ENCODE assay signal across 19 cellular contexts in the genomic region with DNA sequence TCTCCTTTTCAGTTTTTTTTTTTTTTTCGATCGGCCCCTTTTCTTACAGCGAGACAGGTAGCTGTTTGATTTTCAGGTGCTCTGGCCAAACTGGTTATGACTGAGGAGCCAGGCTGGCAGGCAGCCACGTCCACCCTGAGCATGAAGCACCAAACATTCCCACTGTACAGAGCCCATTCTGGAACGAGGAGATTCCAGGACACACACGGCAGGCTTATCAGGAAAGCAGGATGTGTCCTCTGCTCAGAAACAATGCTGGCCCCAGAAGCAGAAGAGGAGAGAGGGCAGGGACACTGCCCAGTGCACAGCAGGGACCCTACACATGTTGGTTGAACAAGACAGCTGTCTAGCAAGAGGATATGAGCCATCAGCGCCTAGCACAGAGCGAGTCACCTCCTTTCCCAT. TPM values are rescaled to one million over a fixed set of nuclear protein-coding genes. Genes with fewer than 3 reads are reported as not detected.
DNase-seq lines count a peak whose midpoint lies in the region; ATAC-seq and TF ChIP-seq lines count a peak whose summit lies in the region.
"Had no signal": no experiment of that assay in that cellular context is flagged by ENCODE, and none has a peak within 500 bp of the region (broad histone marks: within the 10 kb centered on the region; RNA-seq: fewer than 3 reads in every experiment).

No MANE protein-coding gene starts in this region.

- intact Hi-C loops in stomach (cut with DNase I; ENCODE audit: low total_unique reads) = no loop called here

- no peaks in the 10 kb centered on the region for H3K4me1 ChIP-seq in stomach

- peaks cover 3% of the 10 kb centered on the region for H3K4me1 Mint-ChIP-seq in activated CD8-positive, alpha-beta memory T cell treated with anti-CD3 and anti-CD28 coated beads, Interleukin-2, amount 10 ng/mL, durations not matched to agents 7 days and 5 days
- H3K4me1 Mint-ChIP-seq: CD8-positive, alpha-beta memory T cell; IgD-negative memory B cell; stimulated activated memory B cell treated with anti-CD40 and anti-IgM and Interleukin-4, amounts not matched to agents 10 μg/mL and 1 μg/mL and 100 μg/mL, for 72 hours had no signal

- ATAC-seq in activated CD8-positive, alpha-beta memory T cell treated with anti-CD3 and anti-CD28 coated beads, Interleukin-2, amount 10 ng/mL, durations not matched to agents 7 days and 5 days = no peak
- ATAC-seq in activated naive CD4-positive, alpha-beta T cell treated with anti-CD3 and anti-CD28 coated beads, Interleukin-2, amount 50 U/mL, for 72 hours = no peak
- ATAC-seq: effector memory CD8-positive, alpha-beta T cell had no signal

- H3K9me3 Mint-ChIP-seq in activated CD8-positive, alpha-beta memory T cell treated with anti-CD3 and anti-CD28 coated beads, Interleukin-2, amount 10 ng/mL, durations not matched to agents 7 days and 5 days (ENCODE audit: low read depth) = no peaks in the 10 kb centered on the region
- no peaks in the 10 kb centered on the region for H3K9me3 Mint-ChIP-seq in activated naive CD4-positive, alpha-beta T cell treated with anti-CD3 and anti-CD28 coated beads, Interleukin-2, amount 50 U/mL, for 72 hours
- H3K9me3 Mint-ChIP-seq: effector memory CD8-positive, alpha-beta T cell; stimulated activated memory B cell treated with anti-CD40 and anti-IgM and Interleukin-4, amounts not matched to agents 10 μg/mL and 1 μg/mL and 100 μg/mL, for 72 hours; T-cell had no signal

- 38 to 46% (median 39%) methylated on average over 8 of the region's 8 CpGs for WGBS in stomach, 5 donors

- no peak for TF ChIP-seq EP300 in stomach (IDR thresholded peaks at IDR 0.05)

- CTCF ChIA-PET in activated CD8-positive, alpha-beta memory T cell treated with anti-CD3 and anti-CD28 coated beads, Interleukin-2, amount 10 ng/mL, durations not matched to agents 7 days and 5 days (lab: Charles Lee) = no interaction called here

- no peaks in the 10 kb centered on the region for H3K36me3 ChIP-seq in stomach

- H3K27ac ChIP-seq in stomach = no peak overlapping the region

- H3K27me3 ChIP-seq in stomach = peaks cover 0 to 33% (median 9%) of the 10 kb centered on the region in 3 donors

- H3K4me3 Mint-ChIP-seq in activated CD8-positive, alpha-beta memory T cell treated with anti-CD3 and anti-CD28 coated beads, Interleukin-2, amount 10 ng/mL, durations not matched to agents 7 days and 5 days = no peak overlapping the region
- H3K4me3 Mint-ChIP-seq: activated naive CD8-positive, alpha-beta T cell; CD8-positive, alpha-beta memory T cell; effector memory CD8-positive, alpha-beta T cell; IgD-negative memory B cell; stimulated activated memory B cell treated with anti-CD40 and anti-IgM and Interleukin-4, amounts not matched to agents 10 μg/mL and 1 μg/mL and 100 μg/mL, for 72 hours; T-cell had no signal

- no peak overlapping the region for H3K4me3 ChIP-seq in stomach

- peaks cover 0 to 5% (median 0%) of the 10 kb centered on the region in 4 donors for H3K9me3 ChIP-seq in stomach

- no peak for TF ChIP-seq POLR2A in stomach (IDR thresholded peaks at IDR 0.05)

- TF ChIP-seq CTCF in stomach (IDR thresholded peaks at IDR 0.05) = no peak

- H3K27ac Mint-ChIP-seq in activated CD8-positive, alpha-beta memory T cell treated with anti-CD3 and anti-CD28 coated beads, Interleukin-2, amount 10 ng/mL, durations not matched to agents 7 days and 5 days = no peak overlapping the region
- peak overlapping the region in 1 of 2 donors; percentile 79 for H3K27ac Mint-ChIP-seq in activated naive CD4-positive, alpha-beta T cell treated with anti-CD3 and anti-CD28 coated beads, Interleukin-2, amount 50 U/mL, for 72 hours
- H3K27ac Mint-ChIP-seq: activated naive CD8-positive, alpha-beta T cell; effector memory CD8-positive, alpha-beta T cell; IgD-negative memory B cell; stimulated activated memory B cell treated with anti-CD40 and anti-IgM and Interleukin-4, amounts not matched to agents 10 μg/mL and 1 μg/mL and 100 μg/mL, for 72 hours; T-cell had no signal

- peaks cover 57% of the 10 kb centered on the region for H3K27me3 Mint-ChIP-seq in activated CD8-positive, alpha-beta memory T cell treated with anti-CD3 and anti-CD28 coated beads, Interleukin-2, amount 10 ng/mL, durations not matched to agents 7 days and 5 days
- H3K27me3 Mint-ChIP-seq: activated naive CD8-positive, alpha-beta T cell had no signal

- H3K36me3 Mint-ChIP-seq in activated CD8-positive, alpha-beta memory T cell treated with anti-CD3 and anti-CD28 coated beads, Interleukin-2, amount 10 ng/mL, durations not matched to agents 7 days and 5 days = no peaks in the 10 kb centered on the region
- no peaks in the 10 kb centered on the region for H3K36me3 Mint-ChIP-seq in activated naive CD4-positive, alpha-beta T cell treated with anti-CD3 and anti-CD28 coated beads, Interleukin-2, amount 50 U/mL, for 72 hours
- H3K36me3 Mint-ChIP-seq: CD8-positive, alpha-beta memory T cell; IgD-negative memory B cell; stimulated activated memory B cell treated with anti-CD40 and anti-IgM and Interleukin-4, amounts not matched to agents 10 μg/mL and 1 μg/mL and 100 μg/mL, for 72 hours; T-cell had no signal

- DNase-seq in activated CD8-positive, alpha-beta memory T cell treated with anti-CD3 and anti-CD28 coated beads for 24 hours = peak; percentile 9
- DNase-seq in activated CD8-positive, alpha-beta memory T cell treated with anti-CD3 and anti-CD28 coated beads, Interleukin-2, amount 10 ng/mL, durations not matched to agents 7 days and 5 days = no peak
- peak; percentile 4 to 17 for DNase-seq in dermis microvascular lymphatic vessel endothelial cell (ENCODE audit: low read depth in 2 of 2)
- DNase-seq in stomach = peak; percentile 39
- DNase-seq in activated naive CD4-positive, alpha-beta T cell treated with anti-CD3 and anti-CD28 coated beads, Interleukin-2, amount 50 U/mL, for 16 hours = no peak
- no peak for DNase-seq in activated naive CD4-positive, alpha-beta T cell treated with anti-CD3 and anti-CD28 coated beads, Interleukin-2, amount 50 U/mL, for 72 hours (ENCODE audit: low spot score in 2 of 2)
- DNase-seq: activated T-cell treated with anti-CD3 and anti-CD28 coated beads for 4 hours; caudate nucleus; CD8-positive, alpha-beta memory T cell; effector memory CD8-positive, alpha-beta T cell; foreskin fibroblast; NCI-H1417; NCI-H524 treated with DMSO at 0.1 percent for 48 hours; nucleus accumbens; T-cell had no signal

RNA-seq across cellular contexts. Expression of a gene that starts 3.7 kb away (rescaled TPM):
- total RNA-seq in activated CD8-positive, alpha-beta memory T cell treated with anti-CD3 and anti-CD28 coated beads, Interleukin-2, amount 10 ng/mL, durations not matched to agents 7 days and 5 days = not detected
- total RNA-seq in dermis microvascular lymphatic vessel endothelial cell = not detected in 2 replicates
- not detected for total RNA-seq in stomach
- not detected for polyA plus RNA-seq in stomach
- total RNA-seq in activated naive CD4-positive, alpha-beta T cell treated with anti-CD3 and anti-CD28 coated beads, Interleukin-2, amount 50 U/mL, for 72 hours = not detected
- total RNA-seq: CD8-positive, alpha-beta memory T cell; RPMI7951 had no signal
- polyA plus RNA-seq: IgD-negative memory B cell had no signal

RNA-seq across cellular contexts. Expression of a gene that starts 24.5 kb away (rescaled TPM):
- total RNA-seq in activated CD8-positive, alpha-beta memory T cell treated with anti-CD3 and anti-CD28 coated beads, Interleukin-2, amount 10 ng/mL, durations not matched to agents 7 days and 5 days = not detected
- total RNA-seq in dermis microvascular lymphatic vessel endothelial cell = not detected in 2 replicates
- total RNA-seq in stomach = 10 to 100 TPM in 1 of 5 donors, 1 to 10 TPM in 1, under 1 TPM in 1, not detected in 2; 0.37 to 27.8 (median 7.6) TPM
- polyA plus RNA-seq in stomach = not detected
- total RNA-seq in activated naive CD4-positive, alpha-beta T cell treated with anti-CD3 and anti-CD28 coated beads, Interleukin-2, amount 50 U/mL, for 72 hours = not detected
- total RNA-seq: CD8-positive, alpha-beta memory T cell; RPMI7951 had no signal

RNA-seq across cellular contexts. Expression of a gene that starts 37.4 kb away (rescaled TPM):
- not detected for total RNA-seq in activated CD8-positive, alpha-beta memory T cell treated with anti-CD3 and anti-CD28 coated beads, Interleukin-2, amount 10 ng/mL, durations not matched to agents 7 days and 5 days
- total RNA-seq in dermis microvascular lymphatic vessel endothelial cell (not detected in 2 replicates), stomach (not detected)
- not detected for polyA plus RNA-seq in stomach
- total RNA-seq in activated naive CD4-positive, alpha-beta T cell treated with anti-CD3 and anti-CD28 coated beads, Interleukin-2, amount 50 U/mL, for 72 hours = 1 to 10 TPM in 1 of 2 donors, under 1 TPM in 1; 0.98 to 4.9 TPM
- total RNA-seq: RPMI7951 had no signal
- polyA plus RNA-seq: IgD-negative memory B cell had no signal

RNA-seq across cellular contexts. Expression of a gene that starts 47.6 kb away (rescaled TPM):
- not detected for total RNA-seq in activated CD8-positive, alpha-beta memory T cell treated with anti-CD3 and anti-CD28 coated beads, Interleukin-2, amount 10 ng/mL, durations not matched to agents 7 days and 5 days
- total RNA-seq in dermis microvascular lymphatic vessel endothelial cell (not detected in 2 replicates), stomach (not detected)
- under 1 TPM in 1 of 3 donors, not detected in 2; 0.03 TPM for polyA plus RNA-seq in stomach
- not detected for total RNA-seq in activated naive CD4-positive, alpha-beta T cell treated with anti-CD3 and anti-CD28 coated beads, Interleukin-2, amount 50 U/mL, for 72 hours
- total RNA-seq: CD8-positive, alpha-beta memory T cell; RPMI7951; T-cell had no signal
- polyA plus RNA-seq: CD8-positive, alpha-beta memory T cell; IgD-negative memory B cell had no signal

RNA-seq across cellular contexts. Expression of a gene that starts 54.5 kb away (rescaled TPM):
- total RNA-seq in activated CD8-positive, alpha-beta memory T cell treated with anti-CD3 and anti-CD28 coated beads, Interleukin-2, amount 10 ng/mL, durations not matched to agents 7 days and 5 days = under 1 TPM in 1 of 2 experiments, not detected in 1; 0.15 TPM
- not detected in 2 replicates for total RNA-seq in dermis microvascular lymphatic vessel endothelial cell
- not detected for total RNA-seq in stomach
- polyA plus RNA-seq in stomach = not detected
- 1 to 10 TPM; 1.4 to 7.7 TPM for total RNA-seq in activated naive CD4-positive, alpha-beta T cell treated with anti-CD3 and anti-CD28 coated beads, Interleukin-2, amount 50 U/mL, for 72 hours
- total RNA-seq: CD8-positive, alpha-beta memory T cell; RPMI7951 had no signal
- polyA plus RNA-seq: CD8-positive, alpha-beta memory T cell; IgD-negative memory B cell had no signal

Comparison
In these comparisons a context has a peak if more than half of its experiments do, and no peak if none do; other contexts are left out.
1. DNase-seq: peak in activated CD8-positive, alpha-beta memory T cell treated with anti-CD3 and anti-CD28 coated beads for 24 hours (single experiment), dermis microvascular lymphatic vessel endothelial cell (2 of 2) and stomach (single experiment); none in activated CD8-positive, alpha-beta memory T cell treated with anti-CD3 and anti-CD28 coated beads, Interleukin-2, amount 10 ng/mL, durations not matched to agents 7 days and 5 days (single experiment), activated naive CD4-positive, alpha-beta T cell treated with anti-CD3 and anti-CD28 coated beads, Interleukin-2, amount 50 U/mL, for 16 hours (single experiment) and activated naive CD4-positive, alpha-beta T cell treated with anti-CD3 and anti-CD28 coated beads, Interleukin-2, amount 50 U/mL, for 72 hours (0 of 2).